ENCODE assay signal across 1 cellular context in genomic region chr7:128103498-128104108, GRCh38.
TF ChIP-seq lines count a peak whose summit lies in the region.

No MANE protein-coding gene starts in this region.

TF ChIP-seq in HepG2, 621 proteins besides CTCF, POLR2A, EP300 and RAD21 (continued from another document and continues in another):
- TF ChIP-seq ZBTB40 (IDR thresholded peaks at IDR 0.05) (no peak), ZBTB40 (CRISPR knock-in tag; IDR thresholded peaks at IDR 0.05) (no peak; the same call in 1 of the 2 replicates), MNT (IDR thresholded peaks at IDR 0.05) (no peak), ZNF737 (CRISPR knock-in tag; IDR thresholded peaks at IDR 0.05; ENCODE audit: borderline replicate concordance) (no peak), ATRX (CRISPR knock-in tag; IDR thresholded peaks at IDR 0.05; ENCODE audit: borderline replicate concordance) (no peak), MEF2D (CRISPR knock-in tag; IDR thresholded peaks at IDR 0.05) (0 out of 2 replicates have a peak, but pooled peaks have one; percentile 20), SNAI1 (CRISPR knock-in tag; IDR thresholded peaks at IDR 0.05; ENCODE audit: borderline replicate concordance) (no peak), ZNF687 (CRISPR knock-in tag; IDR thresholded peaks at IDR 0.05) (peak; percentile 88), PAX8 (CRISPR knock-in tag; IDR thresholded peaks at IDR 0.05; ENCODE audit: borderline replicate concordance) (no peak), NR2F2 (IDR thresholded peaks at IDR 0.05; ENCODE audit: borderline replicate concordance, low read depth) (peak; percentile 34; the same call in 1 of the 2 replicates), SUZ12 (IDR thresholded peaks at IDR 0.05; ENCODE audit: low read depth, low read length) (no peak), MAFF (IDR thresholded peaks at IDR 0.05; ENCODE audit: low read depth, low read length) (no peak), RAD51 (IDR thresholded peaks at IDR 0.05; ENCODE audit: borderline replicate concordance) (no peak), ZNF546 (CRISPR knock-in tag; conservative IDR thresholded peaks at IDR 0.05) (no peak), SATB2 (CRISPR knock-in tag; IDR thresholded peaks at IDR 0.05) (no peak), GMEB2 (CRISPR knock-in tag; IDR thresholded peaks at IDR 0.05; ENCODE audit: low read depth) (0 out of 2 replicates have a peak, but pooled peaks have one; percentile 27), SRY (CRISPR knock-in tag; IDR thresholded peaks at IDR 0.05) (no peak), ZNF274 (CRISPR knock-in tag; IDR thresholded peaks at IDR 0.05) (no peak; the same call in 1 of the 2 replicates), AFF4 (CRISPR knock-in tag; IDR thresholded peaks at IDR 0.05) (no peak), ZNF609 (CRISPR knock-in tag; IDR thresholded peaks at IDR 0.05; ENCODE audit: borderline replicate concordance) (peak; percentile 74; the same call in 1 of the 2 replicates), RBM22 (optimal IDR thresholded peaks at IDR 0.05; ENCODE audit: low read length) (peak; percentile 64), ZNF253 (CRISPR knock-in tag; IDR thresholded peaks at IDR 0.05; ENCODE audit: borderline replicate concordance) (no peak), SRSF4 (IDR thresholded peaks at IDR 0.05; ENCODE audit: low read depth, low read length, poor library complexity, severe bottlenecking) (no peak), ZFP36 (IDR thresholded peaks at IDR 0.05; ENCODE audit: borderline replicate concordance, low read depth, low read length, partially characterized antibody) (no peak), ASH2L (IDR thresholded peaks at IDR 0.05; ENCODE audit: insufficient read length, low read depth, low read length) (no peak)
